In the genomic region with DNA sequence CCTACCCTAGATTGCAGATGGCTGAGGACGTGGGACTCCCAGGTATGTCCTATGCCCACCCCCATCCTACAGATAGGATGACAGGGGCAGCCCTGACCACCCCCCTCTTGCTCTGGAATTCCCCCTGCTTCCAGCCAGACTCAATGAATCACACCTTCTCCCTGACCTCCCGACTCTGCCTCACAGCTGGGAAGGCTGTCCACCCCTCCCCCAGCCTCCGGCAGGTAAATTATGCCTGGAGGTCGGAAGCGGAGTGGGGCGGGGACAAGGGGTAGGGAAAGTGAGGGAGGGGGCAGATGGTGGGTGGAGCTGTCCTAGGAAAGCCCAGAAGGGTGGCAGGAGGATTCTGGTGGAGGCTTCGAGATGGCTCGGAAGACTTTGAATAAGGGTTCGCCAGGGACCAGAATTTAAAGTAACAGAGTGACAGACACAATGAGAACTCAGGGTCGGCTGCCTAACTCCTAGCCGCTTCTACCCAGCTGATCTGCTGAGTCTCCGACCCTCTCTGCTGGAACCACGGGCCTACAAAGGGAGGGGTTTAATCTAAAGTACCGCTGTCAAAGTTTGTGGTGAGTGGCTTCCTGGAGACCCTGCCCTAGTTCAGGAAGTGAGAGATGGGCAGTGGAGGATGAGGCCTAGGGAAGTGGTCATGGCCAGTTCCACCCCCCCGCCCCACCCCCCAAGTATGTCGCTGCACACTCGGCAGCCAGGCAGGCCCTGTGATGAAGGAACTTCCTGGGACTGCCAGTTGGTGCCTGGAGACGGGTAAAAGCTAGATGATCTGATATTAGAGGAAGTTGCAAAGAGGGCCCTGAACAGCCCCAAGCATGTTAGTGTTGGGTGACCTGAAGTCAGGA, we compare ENCODE assay signal across 8 cellular contexts. TPM values are rescaled to one million over a fixed set of nuclear protein-coding genes. Genes with fewer than 3 reads are reported as not detected.
DNase-seq lines count a peak whose midpoint lies in the region; ATAC-seq and TF ChIP-seq lines count a peak whose summit lies in the region.

No MANE protein-coding gene starts in this region.

- H3K27ac ChIP-seq in SJSA1 (peak overlapping the region; percentile 77), A673 (ENCODE audit: low read depth, low read length, poor library complexity, severe bottlenecking) (no peak overlapping the region)

- POLR2A ChIA-PET in A673 (lab: Charles Lee; ENCODE audit: low non-redundant PET), result interaction anchor here (0.5 kb wide), 1 partner anchor 29 kb away, joined by 3 read pairs; no protein-coding TSS in a partner anchor

- peaks cover 17% of the 10 kb centered on the region for H3K36me3 Mint-ChIP-seq in effector memory CD8-positive, alpha-beta T cell (ENCODE audit: insufficient read depth)

- H3K4me3 ChIP-seq in H7 (ENCODE audit: insufficient read depth, low read depth, low read length) (peak overlapping the region; percentile 30), SJSA1 (peak overlapping the region; percentile 3; the same call in 1 of the 2 replicates), mucosa of descending colon (no peak overlapping the region), A673 (ENCODE audit: low read depth, low read length, poor library complexity, severe bottlenecking) (no peak overlapping the region)

- H3K27me3 ChIP-seq in H7 (ENCODE audit: control insufficient read depth, insufficient read depth, low read length), result peaks cover 2% of the 10 kb centered on the region; the same call in 1 of the 2 replicates
- no peaks in the 10 kb centered on the region for H3K27me3 ChIP-seq in SJSA1 (replicated peaks)
- H3K27me3 ChIP-seq in A673 (replicated peaks; ENCODE audit: insufficient read depth, low read depth, low read length, poor library complexity), result no peaks in the 10 kb centered on the region

- intact Hi-C loops in mucosa of descending colon (cut with DNase I, micrococcal nuclease), result no loop called here
- intact Hi-C loops in A673 (cut with micrococcal nuclease; ENCODE audit: unreplicated experiment), result no loop called here

- H3K9me3 ChIP-seq in SJSA1 (replicated peaks) (peaks cover 3% of the 10 kb centered on the region; the same call in 1 of the 2 replicates), mucosa of descending colon (no peaks in the 10 kb centered on the region), A673 (ENCODE audit: low read depth, low read length, poor library complexity, severe bottlenecking) (peaks cover 10% of the 10 kb centered on the region)

- peaks cover 50% of the 10 kb centered on the region for H3K4me1 ChIP-seq in SJSA1 (replicated peaks)
- H3K4me1 ChIP-seq in mucosa of descending colon (ENCODE audit: low read depth), result peaks cover 33% of the 10 kb centered on the region
- peaks cover 17% of the 10 kb centered on the region for H3K4me1 ChIP-seq in A673 (ENCODE audit: insufficient read depth, low read length, poor library complexity, severe bottlenecking)

- CTCF ChIA-PET in A673 (lab: Charles Lee), result no interaction called here

- H3K36me3 ChIP-seq in H7 (replicated peaks; ENCODE audit: control insufficient read depth, insufficient read depth, low read length) (peaks cover 4% of the 10 kb centered on the region), SJSA1 (peaks cover 29% of the 10 kb centered on the region), mucosa of descending colon (ENCODE audit: low read depth) (no peaks in the 10 kb centered on the region), A673 (ENCODE audit: insufficient read depth, low read length, poor library complexity, severe bottlenecking) (no peaks in the 10 kb centered on the region)

- H3K27ac Mint-ChIP-seq in effector memory CD8-positive, alpha-beta T cell, result peak overlapping the region; percentile 90 to 95

- H3K9me3 Mint-ChIP-seq in effector memory CD8-positive, alpha-beta T cell, result peaks cover 1 to 10% of the 10 kb centered on the region in 2 donors

- DNase-seq in H7 (peak; percentile 92), SJSA1 (ENCODE audit: low read depth in 1 of 2, low spot score in 2 of 2) (peak; percentile 44 to 63), mucosa of descending colon (peak in 2 of 3 donors; percentile 58 to 77), A673 (ENCODE audit: low spot score) (no peak), DMS 273 (lab: John Stamatoyannopoulos, UW; ENCODE audit: unreplicated experiment) (no peak), occipital lobe (lab: John Stamatoyannopoulos, UW) (no peak)
- DNase-seq in effector memory CD8-positive, alpha-beta T cell, result peak in 2 of 3 experiments; percentile 25 to 27

- peaks cover 59 to 62% of the 10 kb centered on the region in 2 donors for H3K4me1 Mint-ChIP-seq in effector memory CD8-positive, alpha-beta T cell (ENCODE audit: low read depth in 2 of 2)

- peaks cover 6 to 19% of the 10 kb centered on the region in 2 donors for H3K27me3 Mint-ChIP-seq in effector memory CD8-positive, alpha-beta T cell

- BruUV-seq in A673 (replicated peaks; lab: Mats Ljungman, UMichigan), result no TSS peak

- TF ChIP-seq CTCF in mucosa of descending colon (IDR thresholded peaks at IDR 0.05) (no peak), A673 (conservative IDR thresholded peaks at IDR 0.05; ENCODE audit: low read depth, low read length) (no peak)

- peak; percentile 56 for ATAC-seq in effector memory CD8-positive, alpha-beta T cell (replicated peaks)
- peak; percentile 14 for ATAC-seq in mucosa of descending colon
- ATAC-seq in GM21717 (IDR thresholded peaks at IDR 0.05; ENCODE audit: unreplicated experiment), result no peak

- H3K4me3 Mint-ChIP-seq in effector memory CD8-positive, alpha-beta T cell, result peak overlapping the region; percentile 50 to 85

RNA-seq across cellular contexts. Expression of gene PLEKHG3, which starts 4.2 kb away (rescaled TPM):
- total RNA-seq in H7 (2014; rRNA removed; shearing (Covaris generic)), result 36.7 and 47.0 TPM in 2 replicates
- total RNA-seq in SJSA1 (2014; rRNA removed; shearing (Covaris generic)), result 34.6 and 79.5 TPM in 2 replicates
- 10 to 100 TPM; 72.0 to 96.6 (median 91.4) TPM for total RNA-seq in mucosa of descending colon
- total RNA-seq in A673 (2021), result 29.6 and 39.4 TPM in 2 replicates
- 6.2 TPM for total RNA-seq in occipital lobe

Comparison
In these comparisons a context has a peak if more than half of its experiments do, and no peak if none do; other contexts are left out.
1. DNase-seq: peak in H7 (single experiment), SJSA1 (2 of 2), effector memory CD8-positive, alpha-beta T cell (2 of 3) and mucosa of descending colon (2 of 3); none in A673 (single experiment), DMS 273 (single experiment) and occipital lobe (single experiment).
2. H3K4me3 ChIP-seq: peak in H7 (single experiment) and SJSA1 (single experiment); none in mucosa of descending colon (single experiment) and A673 (single experiment).